17 cellular contexts compared by ENCODE assay signal in the genomic region with DNA sequence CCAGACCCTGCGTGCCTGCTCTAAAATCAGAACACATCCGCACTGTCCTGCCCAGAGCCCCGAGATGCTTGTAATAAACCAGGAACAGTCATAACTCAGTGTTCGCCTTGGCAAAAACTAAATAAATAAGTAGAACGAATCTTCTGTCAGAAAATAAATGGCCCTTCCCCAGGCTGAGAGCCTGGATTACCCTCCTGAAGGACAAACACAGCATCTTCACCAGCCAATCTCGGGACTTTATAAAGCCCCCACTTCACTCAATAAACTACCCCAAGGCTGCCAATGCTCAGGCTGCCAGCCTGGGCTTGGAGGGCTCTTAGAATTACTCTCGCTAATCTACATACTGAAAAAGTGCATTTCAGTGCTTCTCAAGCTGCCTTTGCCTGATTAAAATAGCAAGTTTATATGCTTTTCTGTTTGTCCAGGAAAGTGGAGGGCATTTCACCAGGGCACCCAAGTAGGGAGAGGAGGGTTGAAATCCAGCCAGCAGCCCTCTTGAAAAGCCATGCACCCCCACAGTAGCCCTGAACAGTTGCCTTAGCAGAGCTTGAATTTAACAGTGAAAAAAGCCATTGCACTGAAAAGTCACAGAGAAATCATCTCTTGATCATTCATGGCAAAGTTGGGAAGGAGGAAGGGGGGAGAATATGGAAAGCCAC.
A peak's percentile ranks its signal among the peaks of the same experiment; 100 is the strongest.
DNase-seq lines count a peak whose midpoint lies in the region; ATAC-seq lines count a peak whose summit lies in the region.
"Had no signal": no experiment of that assay in that cellular context is flagged by ENCODE, and none has a peak within 500 bp of the region (broad histone marks: within the 10 kb centered on the region; RNA-seq: fewer than 3 reads in every experiment).

No MANE protein-coding gene starts in this region.

- peaks cover 16% of the 10 kb centered on the region for H3K9me3 Mint-ChIP-seq in activated CD4-positive, alpha-beta T cell treated with anti-CD3 and anti-CD28 coated beads for 36 hours (ENCODE audit: low read depth)

- no peaks in the 10 kb centered on the region for H3K36me3 Mint-ChIP-seq in activated CD4-positive, alpha-beta T cell treated with anti-CD3 and anti-CD28 coated beads for 36 hours (ENCODE audit: low read depth)
- H3K36me3 Mint-ChIP-seq: CD14-positive monocyte had no signal

- POLR2A ChIA-PET in activated CD4-positive, alpha-beta T cell treated with anti-CD3 and anti-CD28 coated beads for 36 hours (lab: Charles Lee) = no interaction called here

- H3K4me1 Mint-ChIP-seq in activated CD4-positive, alpha-beta T cell treated with anti-CD3 and anti-CD28 coated beads for 36 hours = no peaks in the 10 kb centered on the region
- H3K4me1 Mint-ChIP-seq: CD14-positive monocyte; CD4-positive, alpha-beta memory T cell had no signal

- ATAC-seq in activated CD4-positive, alpha-beta T cell treated with anti-CD3 and anti-CD28 coated beads for 36 hours = no peak
- no peak for ATAC-seq in GM21576 (IDR thresholded peaks at IDR 0.05; ENCODE audit: unreplicated experiment)

- no peak overlapping the region for H3K27ac Mint-ChIP-seq in activated CD4-positive, alpha-beta T cell treated with anti-CD3 and anti-CD28 coated beads for 36 hours
- H3K27ac Mint-ChIP-seq: CD4-positive, alpha-beta memory T cell had no signal

- intact Hi-C loops in activated CD4-positive, alpha-beta T cell treated with anti-CD3 and anti-CD28 coated beads for 36 hours (cut with DNase I, micrococcal nuclease) = no loop called here

- H3K27me3 Mint-ChIP-seq in activated CD4-positive, alpha-beta T cell treated with anti-CD3 and anti-CD28 coated beads for 36 hours = peaks cover 2% of the 10 kb centered on the region
- H3K27me3 Mint-ChIP-seq: CD4-positive, alpha-beta memory T cell had no signal

- DNase-seq in caudate nucleus (lab: John Stamatoyannopoulos, UW) (peak in 18 of 61 donors; percentile 3 to 71 (median 34)), midbrain (lab: John Stamatoyannopoulos, UW) (peak; percentile 18), putamen (ENCODE audit: low spot score) (peak; percentile 43), NCI-H2171 treated with DMSO at 0.1 percent for 48 hours (lab: John Stamatoyannopoulos, UW) (no peak)
- DNase-seq in activated CD4-positive, alpha-beta T cell treated with anti-CD3 and anti-CD28 coated beads for 36 hours = no peak
- DNase-seq: BE2C; CD4-positive, alpha-beta memory T cell; COR-L47; DMS153; DND-41; GM23248; H7; HCEC 1CT had no signal

- peak overlapping the region; percentile 11 for H3K27ac ChIP-seq in caudate nucleus (ENCODE audit: low read depth, low read length)
- H3K27ac ChIP-seq: 22Rv1; BLaER1 treated with 17β-estradiol and CSF1 and Interleukin-3, amounts not matched to agents 10 nM and 100 nM; GM23248 had no signal

- CTCF ChIA-PET in activated CD4-positive, alpha-beta T cell treated with anti-CD3 and anti-CD28 coated beads for 36 hours (lab: Charles Lee) = no interaction called here

- no peak overlapping the region for H3K4me3 Mint-ChIP-seq in activated CD4-positive, alpha-beta T cell treated with anti-CD3 and anti-CD28 coated beads for 36 hours
- H3K4me3 Mint-ChIP-seq: CD14-positive monocyte; CD4-positive, alpha-beta memory T cell had no signal

Comparison
In these comparisons a context has a peak if more than half of its experiments do, and no peak if none do; other contexts are left out.
1. DNase-seq: peak in midbrain (single experiment) and putamen (single experiment); none in activated CD4-positive, alpha-beta T cell treated with anti-CD3 and anti-CD28 coated beads for 36 hours (single experiment) and NCI-H2171 treated with DMSO at 0.1 percent for 48 hours (single experiment).